11 cellular contexts compared by ENCODE assay signal in genomic region chr7:5452937-5453540, GRCh38. TPM values are rescaled to one million over a fixed set of nuclear protein-coding genes. Genes with fewer than 3 reads are reported as not detected.
DNase-seq lines count a peak whose midpoint lies in the region; ATAC-seq, FAIRE-seq and TF ChIP-seq lines count a peak whose summit lies in the region.
"Had no signal": no experiment of that assay in that cellular context is flagged by ENCODE, and none has a peak within 500 bp of the region (broad histone marks: within the 10 kb centered on the region; RNA-seq: fewer than 3 reads in every experiment).

No MANE protein-coding gene starts in this region.

- no peak overlapping the region for H3K27ac Mint-ChIP-seq in nephron progenitor cell
- H3K27ac Mint-ChIP-seq: activated T-cell treated with anti-CD3 and anti-CD28 coated beads, Interleukin-2, amount 50 U/mL, for 24 hours; memory B cell had no signal

- peaks cover 6% of the 10 kb centered on the region for H3K27me3 ChIP-seq in bronchial epithelial cell (ENCODE audit: control insufficient read depth, insufficient read depth, low read length)

- no peaks in the 10 kb centered on the region for H3K36me3 ChIP-seq in bronchial epithelial cell (ENCODE audit: control insufficient read depth, insufficient read depth, low read length)

- in situ Hi-C loops in G401 (cut with HindIII; ENCODE audit: low sequenced_read_pairs), result no loop called here

- H3K4me1 Mint-ChIP-seq in nephron progenitor cell, result peaks cover 25% of the 10 kb centered on the region
- H3K4me1 Mint-ChIP-seq: memory B cell had no signal

- no peak for FAIRE-seq in bronchial epithelial cell (lab: Jason Lieb, UNC)

- DNase-seq in G401 (ENCODE audit: low spot score) (peak; percentile 48), NAMALWA (ENCODE audit: low spot score) (peak; percentile 33), bronchial epithelial cell (ENCODE audit: low read depth) (peak; percentile 28), nephron progenitor cell (peak; percentile 44), NCI-H510A treated with DMSO at 0.1 percent for 48 hours (lab: John Stamatoyannopoulos, UW) (no peak)
- no peak for DNase-seq in effector CD8-positive, alpha-beta T cell (lab: John Stamatoyannopoulos, UW)
- DNase-seq: activated T-cell treated with anti-CD3 and anti-CD28 coated beads, Interleukin-2, amount 50 U/mL, for 24 hours had no signal

- H3K9me3 Mint-ChIP-seq in nephron progenitor cell, result no peaks in the 10 kb centered on the region
- H3K9me3 Mint-ChIP-seq: activated T-cell treated with anti-CD3 and anti-CD28 coated beads, Interleukin-2, amount 50 U/mL, for 24 hours; memory B cell had no signal

- H3K27me3 Mint-ChIP-seq in nephron progenitor cell (ENCODE audit: low read depth, poor library complexity), result peaks cover 22% of the 10 kb centered on the region

- H3K4me3 Mint-ChIP-seq in nephron progenitor cell, result no peak overlapping the region
- H3K4me3 Mint-ChIP-seq: activated T-cell treated with anti-CD3 and anti-CD28 coated beads, Interleukin-2, amount 50 U/mL, for 24 hours; memory B cell had no signal

- TF ChIP-seq CTCF in bronchial epithelial cell (IDR thresholded peaks at IDR 0.05; ENCODE audit: insufficient read depth, low read length, severe bottlenecking) (no peak), nephron progenitor cell (IDR thresholded peaks at IDR 0.05) (no peak)

- ATAC-seq in HG02973 (IDR thresholded peaks at IDR 0.05; ENCODE audit: unreplicated experiment) (no peak), HG02870 (IDR thresholded peaks at IDR 0.05; ENCODE audit: unreplicated experiment) (no peak)
- ATAC-seq: HCT116 had no signal

- no peak overlapping the region for H3K4me3 ChIP-seq in bronchial epithelial cell (ENCODE audit: low read depth, low read length)

- H3K36me3 Mint-ChIP-seq in nephron progenitor cell (ENCODE audit: low read depth), result no peaks in the 10 kb centered on the region

RNA-seq across cellular contexts. Expression of gene TNRC18, which starts 29.4 kb away (rescaled TPM):
- total RNA-seq in G401 (2014; rRNA removed; shearing (Covaris generic)), result 31.5 and 42.8 TPM in 2 replicates
- 29.0 and 53.0 TPM in 2 replicates for total RNA-seq in bronchial epithelial cell

Comparison
In these comparisons a context has a peak if more than half of its experiments do, and no peak if none do; other contexts are left out.
1. DNase-seq: peak in G401 (single experiment), NAMALWA (single experiment), bronchial epithelial cell (single experiment) and nephron progenitor cell (single experiment); none in effector CD8-positive, alpha-beta T cell (single experiment) and NCI-H510A treated with DMSO at 0.1 percent for 48 hours (single experiment).